Comparison of ENCODE assay signal across 1 cellular context in the genomic region with DNA sequence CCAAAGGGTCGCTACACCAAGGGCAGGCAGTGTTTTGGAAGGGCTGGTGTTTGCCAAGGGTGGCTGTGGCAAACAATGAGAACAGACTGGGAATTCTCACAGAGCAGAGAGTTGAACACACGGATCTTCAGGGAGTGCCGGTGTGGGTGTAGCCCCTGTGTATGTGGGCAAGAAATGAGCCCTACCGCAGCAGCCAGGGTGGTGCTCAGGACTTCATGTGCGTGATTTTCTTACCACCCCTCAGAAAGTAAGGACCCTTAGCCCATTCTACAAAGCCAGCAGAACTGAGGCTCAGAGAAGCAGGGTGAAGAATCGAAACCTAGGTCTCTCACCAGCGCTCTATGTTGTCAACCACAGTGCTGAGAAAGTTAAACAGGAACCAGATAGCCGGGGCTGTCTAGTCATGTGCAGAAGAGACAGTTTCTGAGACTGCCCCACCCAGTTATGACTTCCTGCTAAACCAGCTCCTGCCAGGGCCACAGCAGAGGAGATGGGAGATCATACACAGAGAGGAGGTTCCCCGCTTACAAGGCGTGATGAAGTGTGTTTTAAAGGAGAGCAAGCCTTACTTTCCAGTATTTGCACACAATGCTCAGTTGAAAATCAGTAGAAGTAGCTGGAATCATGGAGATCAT.
TF ChIP-seq lines count a peak whose summit lies in the region.

No MANE protein-coding gene starts in this region.

TF ChIP-seq in K562, 482 proteins besides CTCF, POLR2A, EP300 and RAD21 (continued from another document and continues in another):
- TF ChIP-seq SNAPC5 (CRISPR knock-in tag; IDR thresholded peaks at IDR 0.05) (no peak), BHLHE40 (IDR thresholded peaks at IDR 0.05; ENCODE audit: low read length) (peak; percentile 92), DPF2 (IDR thresholded peaks at IDR 0.05) (peak; percentile 30; the same call in 1 of the 2 replicates), POLR2G (IDR thresholded peaks at IDR 0.05; ENCODE audit: low read depth, low read length) (no peak), ZNF282 (CRISPR knock-in tag; IDR thresholded peaks at IDR 0.05) (no peak), ERF (CRISPR knock-in tag; IDR thresholded peaks at IDR 0.05) (no peak), TCFL5 (CRISPR knock-in tag; conservative IDR thresholded peaks at IDR 0.05) (no peak), EGR1 (conservative IDR thresholded peaks at IDR 0.05) (no peak), ZBTB12 (CRISPR knock-in tag; IDR thresholded peaks at IDR 0.05) (no peak), ZNF445 (CRISPR knock-in tag; IDR thresholded peaks at IDR 0.05; ENCODE audit: low read depth) (no peak), BMI1 (IDR thresholded peaks at IDR 0.05; ENCODE audit: low read length) (no peak), ZNF174 (CRISPR knock-in tag; IDR thresholded peaks at IDR 0.05) (no peak), DIDO1 (tag; IDR thresholded peaks at IDR 0.05; ENCODE audit: low read depth) (no peak), SMARCE1 (IDR thresholded peaks at IDR 0.05) (no peak; the same call in 1 of the 2 replicates), ZNF408 (CRISPR knock-in tag; IDR thresholded peaks at IDR 0.05; ENCODE audit: low read depth) (no peak), SUPT5H (IDR thresholded peaks at IDR 0.05) (peak; percentile 53; the same call in 1 of the 2 replicates), CSDE1 (IDR thresholded peaks at IDR 0.05) (no peak), ETS1 (conservative IDR thresholded peaks at IDR 0.05; ENCODE audit: control insufficient read depth, low read depth, low read length) (no peak), ZNF592 (IDR thresholded peaks at IDR 0.05) (peak; percentile 76), ATF6 (CRISPR knock-in tag; IDR thresholded peaks at IDR 0.05) (no peak), CBX8 (IDR thresholded peaks at IDR 0.05; ENCODE audit: borderline replicate concordance, extremely low read depth, low read depth, low read length, poor library complexity, severe bottlenecking) (no peak), KDM1A (IDR thresholded peaks at IDR 0.05) (no peak), ZFP36 (IDR thresholded peaks at IDR 0.05; ENCODE audit: low read depth, low read length, partially characterized antibody) (no peak), ZNF224 (CRISPR knock-in tag; IDR thresholded peaks at IDR 0.05) (no peak), ZBTB17 (CRISPR knock-in tag; IDR thresholded peaks at IDR 0.05) (0 out of 2 replicates have a peak, but pooled peaks have one; percentile 42), ZNF316 (IDR thresholded peaks at IDR 0.05) (no peak), KAT2B (IDR thresholded peaks at IDR 0.05; ENCODE audit: low read depth, low read length) (no peak), PHF21A (IDR thresholded peaks at IDR 0.05; ENCODE audit: borderline replicate concordance, low read depth) (no peak), RBBP5 (IDR thresholded peaks at IDR 0.05; ENCODE audit: borderline replicate concordance, insufficient read depth, low read length, poor library complexity, severe bottlenecking) (peak; percentile 46), ZNF24 (IDR thresholded peaks at IDR 0.05) (no peak), SRF (CRISPR knock-in tag; IDR thresholded peaks at IDR 0.05) (no peak), EP400 (IDR thresholded peaks at IDR 0.05) (peak; percentile 21; the same call in 1 of the 2 replicates), CREB3L1 (IDR thresholded peaks at IDR 0.05; ENCODE audit: borderline replicate concordance, low read depth) (no peak; the same call in 1 of the 2 replicates), TCF7 (IDR thresholded peaks at IDR 0.05; ENCODE audit: borderline replicate concordance) (no peak), HDAC3 (IDR thresholded peaks at IDR 0.05; ENCODE audit: borderline replicate concordance, partially characterized antibody) (no peak), MED1 (CRISPR knock-in tag; IDR thresholded peaks at IDR 0.05; ENCODE audit: borderline replicate concordance) (no peak), POLR2AphosphoS2 (IDR thresholded peaks at IDR 0.05; ENCODE audit: low read length) (no peak), KLF16 (IDR thresholded peaks at IDR 0.05) (no peak), ZNF778 (CRISPR knock-in tag; IDR thresholded peaks at IDR 0.05) (no peak), MLLT1 (IDR thresholded peaks at IDR 0.05) (no peak), ELF2 (CRISPR knock-in tag; IDR thresholded peaks at IDR 0.05) (no peak), ZNF146 (CRISPR knock-in tag; IDR thresholded peaks at IDR 0.05; ENCODE audit: unreplicated experiment) (no peak), RAD51 (IDR thresholded peaks at IDR 0.05; ENCODE audit: borderline replicate concordance, low read depth) (peak; percentile 32; the same call in 1 of the 2 replicates), SMAD4 (CRISPR knock-in tag; conservative IDR thresholded peaks at IDR 0.05) (peak; percentile 88), SNRNP70 (optimal IDR thresholded peaks at IDR 0.05; ENCODE audit: low read depth, low read length) (no peak), THRA (IDR thresholded peaks at IDR 0.05) (no peak)
- TF ChIP-seq, protein P1, sequence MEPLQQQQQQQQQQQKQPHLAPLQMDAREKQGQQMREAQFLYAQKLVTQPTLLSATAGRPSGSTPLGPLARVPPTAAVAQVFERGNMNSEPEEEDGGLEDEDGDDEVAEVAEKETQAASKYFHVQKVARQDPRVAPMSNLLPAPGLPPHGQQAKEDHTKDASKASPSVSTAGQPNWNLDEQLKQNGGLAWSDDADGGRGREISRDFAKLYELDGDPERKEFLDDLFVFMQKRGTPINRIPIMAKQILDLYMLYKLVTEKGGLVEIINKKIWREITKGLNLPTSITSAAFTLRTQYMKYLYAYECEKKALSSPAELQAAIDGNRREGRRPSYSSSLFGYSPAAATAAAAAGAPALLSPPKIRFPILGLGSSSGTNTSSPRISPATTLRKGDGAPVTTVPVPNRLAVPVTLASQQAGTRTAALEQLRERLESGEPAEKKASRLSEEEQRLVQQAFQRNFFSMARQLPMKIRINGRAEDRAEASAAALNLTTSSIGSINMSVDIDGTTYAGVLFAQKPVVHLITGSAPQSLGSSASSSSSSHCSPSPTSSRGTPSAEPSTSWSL (CRISPR knock-in tag; IDR thresholded peaks at IDR 0.05; ENCODE audit: borderline replicate concordance), result 0 out of 2 replicates have a peak, but pooled peaks have one; percentile 73
- TF ChIP-seq, protein P2, sequence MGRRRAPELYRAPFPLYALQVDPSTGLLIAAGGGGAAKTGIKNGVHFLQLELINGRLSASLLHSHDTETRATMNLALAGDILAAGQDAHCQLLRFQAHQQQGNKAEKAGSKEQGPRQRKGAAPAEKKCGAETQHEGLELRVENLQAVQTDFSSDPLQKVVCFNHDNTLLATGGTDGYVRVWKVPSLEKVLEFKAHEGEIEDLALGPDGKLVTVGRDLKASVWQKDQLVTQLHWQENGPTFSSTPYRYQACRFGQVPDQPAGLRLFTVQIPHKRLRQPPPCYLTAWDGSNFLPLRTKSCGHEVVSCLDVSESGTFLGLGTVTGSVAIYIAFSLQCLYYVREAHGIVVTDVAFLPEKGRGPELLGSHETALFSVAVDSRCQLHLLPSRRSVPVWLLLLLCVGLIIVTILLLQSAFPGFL (CRISPR knock-in tag; IDR thresholded peaks at IDR 0.05), result no peak
